ENCODE assay signal across 18 cellular contexts in the genomic region with DNA sequence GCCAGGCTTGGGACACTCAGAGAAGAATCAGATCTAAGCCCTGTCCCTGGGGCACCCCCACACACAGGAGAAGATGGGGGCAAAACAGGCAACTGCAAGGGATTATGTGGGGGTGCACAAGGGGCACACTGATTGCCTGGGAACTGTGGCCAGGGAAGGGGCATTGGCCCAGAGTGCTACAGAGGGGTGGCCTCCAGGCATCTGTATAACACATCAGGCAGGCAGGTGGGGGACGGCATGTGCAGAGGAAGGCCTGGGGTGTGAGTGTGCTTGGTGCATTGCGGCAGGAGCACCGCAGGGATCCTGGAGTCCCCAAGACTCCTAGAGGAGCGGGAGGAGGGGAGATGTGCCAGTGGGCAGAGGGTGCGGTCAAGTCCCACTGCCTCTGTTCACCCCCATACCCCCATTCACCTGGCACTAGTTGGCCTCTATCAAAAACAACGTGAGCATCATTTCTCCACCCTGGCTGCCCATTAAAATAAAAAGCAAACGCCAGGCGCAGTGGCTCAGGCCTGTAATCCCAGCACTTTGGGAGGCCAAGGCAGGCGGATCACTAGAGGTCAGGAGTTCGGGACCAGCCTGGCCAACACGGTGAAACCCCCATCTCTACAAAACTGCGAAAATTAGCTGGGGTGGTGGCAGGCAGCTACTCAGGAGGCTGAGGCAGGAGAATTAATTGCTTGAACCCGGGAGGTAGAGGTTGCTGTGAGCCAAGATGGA. TPM values are rescaled to one million over a fixed set of nuclear protein-coding genes. Genes with fewer than 3 reads are reported as not detected.
DNase-seq lines count a peak whose midpoint lies in the region; ATAC-seq and TF ChIP-seq lines count a peak whose summit lies in the region.
"Had no signal": no experiment of that assay in that cellular context is flagged by ENCODE, and none has a peak within 500 bp of the region (broad histone marks: within the 10 kb centered on the region; RNA-seq: fewer than 3 reads in every experiment).

No MANE protein-coding gene starts in this region.

- no peak overlapping the region for H3K4me2 ChIP-seq in neural progenitor cell
- H3K4me2 ChIP-seq: GM23338 had no signal

- H3K36me3 Mint-ChIP-seq in natural killer cell (no peaks in the 10 kb centered on the region), neural progenitor cell (no peaks in the 10 kb centered on the region)
- no peaks in the 10 kb centered on the region for H3K36me3 Mint-ChIP-seq in natural killer cell treated with Interleukin-12 subunit alpha and Interleukin-12 subunit beta and Interleukin-15 and Interleukin-18, amount 100 ng/mL, for 72 hours

- H3K36me3 ChIP-seq in neural progenitor cell (no peaks in the 10 kb centered on the region), upper lobe of left lung (no peaks in the 10 kb centered on the region), esophagus squamous epithelium (no peaks in the 10 kb centered on the region)

- no peaks in the 10 kb centered on the region for H3K79me2 ChIP-seq in neural progenitor cell (ENCODE audit: low read depth)

- no peak for TF ChIP-seq EP300 in upper lobe of left lung (IDR thresholded peaks at IDR 0.05)

- no peak for DNase-seq in natural killer cell
- DNase-seq in natural killer cell treated with Interleukin-12 subunit alpha and Interleukin-12 subunit beta and Interleukin-15 and Interleukin-18, amount 100 ng/mL, for 72 hours (ENCODE audit: low spot score), result no peak
- DNase-seq in ecto neural progenitor cell (ENCODE audit: low spot score), result peak; percentile 41
- DNase-seq in neural progenitor cell (ENCODE audit: low spot score), result no peak
- no peak for DNase-seq in upper lobe of left lung
- DNase-seq in esophagus squamous epithelium (lab: John Stamatoyannopoulos, UW), result no peak
- no peak for DNase-seq in NCI-H1105 treated with DMSO at 0.1 percent for 48 hours (lab: John Stamatoyannopoulos, UW)
- DNase-seq: DMS 273 treated with DMSO at 0.1 percent for 48 hours, KG1, NCI-H1436, NCI-H2029 treated with DMSO at 0.1 percent for 48 hours, NCI-H774, PC-3 had no signal

- peaks cover 3% of the 10 kb centered on the region for H3F3A ChIP-seq in neural progenitor cell (ENCODE audit: low read depth)

- H3K9me3 ChIP-seq in neural progenitor cell (ENCODE audit: low read depth) (no peaks in the 10 kb centered on the region), upper lobe of left lung (no peaks in the 10 kb centered on the region), esophagus squamous epithelium (no peaks in the 10 kb centered on the region)

- H3K27me3 ChIP-seq in neural progenitor cell (no peaks in the 10 kb centered on the region), upper lobe of left lung (no peaks in the 10 kb centered on the region), esophagus squamous epithelium (peaks cover 0 to 6% (median 0%) of the 10 kb centered on the region in 4 donors)

- no peak overlapping the region for H3K27ac Mint-ChIP-seq in natural killer cell
- no peak overlapping the region for H3K27ac Mint-ChIP-seq in natural killer cell treated with Interleukin-12 subunit alpha and Interleukin-12 subunit beta and Interleukin-15 and Interleukin-18, amount 100 ng/mL, for 72 hours
- H3K27ac Mint-ChIP-seq in neural progenitor cell, result peak overlapping the region; percentile 25
- H3K27ac Mint-ChIP-seq: GM23338 had no signal

- H3K4me1 Mint-ChIP-seq in natural killer cell (peaks cover 0 to 9% of the 10 kb centered on the region in 2 donors), neural progenitor cell (peaks cover 14% of the 10 kb centered on the region)
- peaks cover 5 to 6% of the 10 kb centered on the region in 2 donors for H3K4me1 Mint-ChIP-seq in natural killer cell treated with Interleukin-12 subunit alpha and Interleukin-12 subunit beta and Interleukin-15 and Interleukin-18, amount 100 ng/mL, for 72 hours (ENCODE audit: low read depth in 2 of 2)

- WGBS in upper lobe of left lung, 2 donors, result 89 to 90% methylated on average over 13 of the region's 13 CpGs
- WGBS in esophagus squamous epithelium, 2 donors, result 84 to 92% methylated on average over 10 of the region's 13 CpGs

- ATAC-seq in natural killer cell (no peak), upper lobe of left lung (ENCODE audit: low FRiP score in 2 of 2) (no peak)
- ATAC-seq in natural killer cell treated with Interleukin-12 subunit alpha and Interleukin-12 subunit beta and Interleukin-15 and Interleukin-18, amount 100 ng/mL, for 72 hours, result no peak
- ATAC-seq: GM23338, PC-3 had no signal

- H3K27ac ChIP-seq in neural progenitor cell (no peak overlapping the region), upper lobe of left lung (no peak overlapping the region), esophagus squamous epithelium (no peak overlapping the region)
- H3K27ac ChIP-seq: C4-2B, RWPE1 had no signal

- no peak overlapping the region for H3K9ac ChIP-seq in neural progenitor cell

- intact Hi-C loops in natural killer cell (cut with micrococcal nuclease), result loop anchor here (5.0 kb wide), 2 partner anchors 1271 to 1831 kb away; no protein-coding TSS in a partner anchor
- intact Hi-C loops in esophagus squamous epithelium (cut with DNase I), result loop anchor here (10.0 kb wide), 1 partner anchor 1263 kb away; no protein-coding TSS in a partner anchor

- H2AFZ ChIP-seq in neural progenitor cell (replicated peaks), result no peak overlapping the region

- peaks cover 8% of the 10 kb centered on the region for H3K4me1 ChIP-seq in neural progenitor cell
- H3K4me1 ChIP-seq in upper lobe of left lung, result peaks cover 5 to 8% (median 7%) of the 10 kb centered on the region in 4 donors
- peaks cover 0 to 16% (median 0%) of the 10 kb centered on the region in 3 donors for H3K4me1 ChIP-seq in esophagus squamous epithelium

- no peak for TF ChIP-seq CTCF in natural killer cell (IDR thresholded peaks at IDR 0.05)
- TF ChIP-seq CTCF in neural progenitor cell (IDR thresholded peaks at IDR 0.05), result no peak
- no peak for TF ChIP-seq CTCF in upper lobe of left lung (IDR thresholded peaks at IDR 0.05)
- no peak for TF ChIP-seq CTCF in esophagus squamous epithelium (IDR thresholded peaks at IDR 0.05)

- no peak for TF ChIP-seq POLR2A in upper lobe of left lung (IDR thresholded peaks at IDR 0.05)
- no peak for TF ChIP-seq POLR2A in esophagus squamous epithelium (IDR thresholded peaks at IDR 0.05)

- peaks cover 4 to 10% of the 10 kb centered on the region in 2 donors for H3K27me3 Mint-ChIP-seq in natural killer cell (ENCODE audit: low read depth in 2 of 2)
- peaks cover 0 to 6% of the 10 kb centered on the region in 2 donors for H3K27me3 Mint-ChIP-seq in natural killer cell treated with Interleukin-12 subunit alpha and Interleukin-12 subunit beta and Interleukin-15 and Interleukin-18, amount 100 ng/mL, for 72 hours
- peaks cover 18% of the 10 kb centered on the region for H3K27me3 Mint-ChIP-seq in neural progenitor cell (ENCODE audit: insufficient read depth, low read depth)

- H3K4me3 Mint-ChIP-seq in natural killer cell, result peak overlapping the region; percentile 31
- H3K4me3 Mint-ChIP-seq in natural killer cell treated with Interleukin-12 subunit alpha and Interleukin-12 subunit beta and Interleukin-15 and Interleukin-18, amount 100 ng/mL, for 72 hours, result no peak overlapping the region
- no peak overlapping the region for H3K4me3 Mint-ChIP-seq in neural progenitor cell
- H3K4me3 Mint-ChIP-seq: GM23338 had no signal

- H3K4me3 ChIP-seq in neural progenitor cell (no peak overlapping the region), upper lobe of left lung (no peak overlapping the region), esophagus squamous epithelium (no peak overlapping the region)
- H3K4me3 ChIP-seq: GM23338 had no signal

- H3K9me3 Mint-ChIP-seq in natural killer cell (no peaks in the 10 kb centered on the region), neural progenitor cell (peaks cover 3% of the 10 kb centered on the region)
- no peaks in the 10 kb centered on the region for H3K9me3 Mint-ChIP-seq in natural killer cell treated with Interleukin-12 subunit alpha and Interleukin-12 subunit beta and Interleukin-15 and Interleukin-18, amount 100 ng/mL, for 72 hours

- no peaks in the 10 kb centered on the region for H4K20me1 ChIP-seq in neural progenitor cell (ENCODE audit: low read depth)

RNA-seq across cellular contexts. Expression of a gene that starts 41.5 kb away (rescaled TPM):
- total RNA-seq in natural killer cell (not detected), neural progenitor cell (ENCODE audit: low replicate concordance) (0.13 and 0.43 TPM in 2 replicates), upper lobe of left lung (not detected), esophagus squamous epithelium (not detected)
- not detected for total RNA-seq in natural killer cell treated with Interleukin-12 subunit alpha and Interleukin-12 subunit beta and Interleukin-15 and Interleukin-18, amount 100 ng/mL, for 72 hours
- total RNA-seq: Daoy, GM23338, NCI-H460, PC-3 had no signal
